Comparison of ENCODE assay signal across 31 cellular contexts in genomic region chr16:76464973-76465620, GRCh38.
"Had no signal": no experiment of that assay in that cellular context is flagged by ENCODE, and none has a peak within 500 bp of the region (broad histone marks: within the 10 kb centered on the region; RNA-seq: fewer than 3 reads in every experiment).

No MANE protein-coding gene starts in this region.

- FAIRE-seq: colon, frontal cortex had no signal

- H3K4me3 ChIP-seq: adrenal gland, body of pancreas, esophagus squamous epithelium, heart right ventricle had no signal

- H3K27ac Mint-ChIP-seq: activated CD4-positive, alpha-beta memory T cell treated with anti-CD3 and anti-CD28 coated beads for 36 hours; activated CD4-positive, alpha-beta T cell treated with anti-CD3 and anti-CD28 coated beads for 36 hours; activated CD4-positive, alpha-beta T cell treated with anti-CD3 and anti-CD28 coated beads, Interleukin-2, amount 10 ng/mL, durations not matched to agents 24 days and 14 days; activated CD8-positive, alpha-beta memory T cell treated with anti-CD3 and anti-CD28 coated beads, Interleukin-2, amount 10 ng/mL, durations not matched to agents 7 days and 5 days; activated CD8-positive, alpha-beta T cell treated with anti-CD3 and anti-CD28 coated beads, Interleukin-2, amount 10 ng/mL, durations not matched to agents 7 days and 5 days; activated naive CD4-positive, alpha-beta T cell treated with anti-CD3 and anti-CD28 coated beads for 36 hours; activated naive CD4-positive, alpha-beta T cell treated with anti-CD3 and anti-CD28 coated beads, Interleukin-2, amount 50 U/mL, for 24 hours; activated naive CD8-positive, alpha-beta T cell treated with anti-CD3 and anti-CD28 coated beads for 36 hours; activated naive CD8-positive, alpha-beta T cell treated with anti-CD3 and anti-CD28 coated beads, Interleukin-2, amount 50 U/mL, for 24 hours; activated T-helper 1 cell treated with anti-CD3 and anti-CD28 coated beads, Interleukin-12 subunit alpha, Interleukin-12 subunit beta, Interleukin-2, Interleukin-4 antibody, amounts not matched to agents 30 ng/mL and 10 ng/mL and 1 ng/mL, durations not matched to agents 14 hours and 24 hours and 36 hours; activated T-helper 2 cell treated with anti-CD3 and anti-CD28 coated beads, Interferon-gamma antibody, Interleukin-2, Interleukin-4, amounts not matched to agents 10 μg/mL and 5 μg/mL and 100 μg/mL, durations not matched to agents 14 hours and 24 hours and 36 hours; effector memory CD8-positive, alpha-beta T cell had no signal

- H3K4me3 Mint-ChIP-seq: activated CD4-positive, alpha-beta memory T cell treated with anti-CD3 and anti-CD28 coated beads for 36 hours; activated CD4-positive, alpha-beta T cell treated with anti-CD3 and anti-CD28 coated beads for 36 hours; activated CD4-positive, alpha-beta T cell treated with anti-CD3 and anti-CD28 coated beads, Interleukin-2, amount 10 ng/mL, durations not matched to agents 24 days and 14 days; activated CD8-positive, alpha-beta memory T cell treated with anti-CD3 and anti-CD28 coated beads, Interleukin-2, amount 10 ng/mL, durations not matched to agents 7 days and 5 days; activated CD8-positive, alpha-beta T cell treated with anti-CD3 and anti-CD28 coated beads, Interleukin-2, amount 10 ng/mL, durations not matched to agents 7 days and 5 days; activated naive CD4-positive, alpha-beta T cell treated with anti-CD3 and anti-CD28 coated beads for 36 hours; activated naive CD4-positive, alpha-beta T cell treated with anti-CD3 and anti-CD28 coated beads, Interleukin-2, amount 50 U/mL, for 24 hours; activated naive CD8-positive, alpha-beta T cell treated with anti-CD3 and anti-CD28 coated beads for 36 hours; activated naive CD8-positive, alpha-beta T cell treated with anti-CD3 and anti-CD28 coated beads, Interleukin-2, amount 50 U/mL, for 24 hours; activated T-helper 1 cell treated with anti-CD3 and anti-CD28 coated beads, Interleukin-12 subunit alpha, Interleukin-12 subunit beta, Interleukin-2, Interleukin-4 antibody, amounts not matched to agents 30 ng/mL and 10 ng/mL and 1 ng/mL, durations not matched to agents 14 hours and 24 hours and 36 hours; effector memory CD8-positive, alpha-beta T cell had no signal

- H3K27ac ChIP-seq: adrenal gland, body of pancreas, epithelial cell of prostate, esophagus squamous epithelium, heart right ventricle had no signal

- ATAC-seq: activated CD4-positive, alpha-beta T cell treated with anti-CD3 and anti-CD28 coated beads for 36 hours; activated CD8-positive, alpha-beta memory T cell treated with anti-CD3 and anti-CD28 coated beads, Interleukin-2, amount 10 ng/mL, durations not matched to agents 7 days and 5 days; activated CD8-positive, alpha-beta T cell treated with anti-CD3 and anti-CD28 coated beads, Interleukin-2, amount 10 ng/mL, durations not matched to agents 7 days and 5 days; activated naive CD8-positive, alpha-beta T cell treated with anti-CD3 and anti-CD28 coated beads, Interleukin-2, amount 50 U/mL, for 24 hours; body of pancreas; effector memory CD8-positive, alpha-beta T cell; heart right ventricle had no signal

- H3K9me3 ChIP-seq: adrenal gland, body of pancreas, esophagus squamous epithelium, heart right ventricle had no signal

- H3K4me1 ChIP-seq: adrenal gland, body of pancreas, esophagus squamous epithelium, heart right ventricle had no signal

- H3K36me3 Mint-ChIP-seq: activated CD4-positive, alpha-beta memory T cell treated with anti-CD3 and anti-CD28 coated beads for 36 hours; activated CD8-positive, alpha-beta memory T cell treated with anti-CD3 and anti-CD28 coated beads, Interleukin-2, amount 10 ng/mL, durations not matched to agents 7 days and 5 days; activated naive CD4-positive, alpha-beta T cell treated with anti-CD3 and anti-CD28 coated beads, Interleukin-2, amount 50 U/mL, for 24 hours; activated naive CD8-positive, alpha-beta T cell treated with anti-CD3 and anti-CD28 coated beads for 36 hours had no signal

- H3K27me3 Mint-ChIP-seq: activated CD4-positive, alpha-beta memory T cell treated with anti-CD3 and anti-CD28 coated beads for 36 hours; activated CD4-positive, alpha-beta T cell treated with anti-CD3 and anti-CD28 coated beads for 36 hours; activated CD4-positive, alpha-beta T cell treated with anti-CD3 and anti-CD28 coated beads, Interleukin-2, amount 10 ng/mL, durations not matched to agents 24 days and 14 days; activated CD8-positive, alpha-beta memory T cell treated with anti-CD3 and anti-CD28 coated beads, Interleukin-2, amount 10 ng/mL, durations not matched to agents 7 days and 5 days; activated naive CD4-positive, alpha-beta T cell treated with anti-CD3 and anti-CD28 coated beads, Interleukin-2, amount 50 U/mL, for 24 hours; activated naive CD8-positive, alpha-beta T cell treated with anti-CD3 and anti-CD28 coated beads for 36 hours; activated naive CD8-positive, alpha-beta T cell treated with anti-CD3 and anti-CD28 coated beads, Interleukin-2, amount 50 U/mL, for 24 hours; effector memory CD8-positive, alpha-beta T cell had no signal

- DNase-seq: activated CD4-positive, alpha-beta memory T cell treated with anti-CD3 and anti-CD28 coated beads for 36 hours; activated CD4-positive, alpha-beta T cell treated with anti-CD3 and anti-CD28 coated beads for 36 hours; activated CD4-positive, alpha-beta T cell treated with anti-CD3 and anti-CD28 coated beads, Interleukin-2, amount 10 ng/mL, durations not matched to agents 24 days and 14 days; activated CD4-positive, CD25-positive, alpha-beta regulatory T cell; activated CD4-positive, CD25-positive, alpha-beta regulatory T cell treated with anti-CD3 and anti-CD28 coated beads, Interleukin-2, amount 50 U/mL, for 72 hours; activated CD8-positive, alpha-beta memory T cell treated with anti-CD3 and anti-CD28 coated beads, Interleukin-2, amount 10 ng/mL, durations not matched to agents 7 days and 5 days; activated CD8-positive, alpha-beta memory T cell treated with anti-CD3 and anti-CD28 coated beads, Interleukin-2, amount 50 U/mL, for 4 hours; activated CD8-positive, alpha-beta T cell treated with anti-CD3 and anti-CD28 coated beads, Interleukin-2, amount 10 ng/mL, durations not matched to agents 7 days and 5 days; activated effector memory CD4-positive, alpha-beta T cell treated with anti-CD3 and anti-CD28 coated beads, Interleukin-2, amount 50 U/mL, for 16 hours; activated naive CD4-positive, alpha-beta T cell treated with anti-CD3 and anti-CD28 coated beads for 36 hours; activated naive CD8-positive, alpha-beta T cell treated with anti-CD3 and anti-CD28 coated beads for 36 hours; activated naive CD8-positive, alpha-beta T cell treated with anti-CD3 and anti-CD28 coated beads, Interleukin-2, amount 50 U/mL, for 24 hours; activated T-cell treated with anti-CD3 and anti-CD28 coated beads, Interleukin-2, amount 50 U/mL, for 1 hour; activated T-cell treated with anti-CD3 and anti-CD28 coated beads, Interleukin-2, amount 50 U/mL, for 48 hours; adrenal gland; amygdala; aorta; body of pancreas; cortex of kidney; dermis blood vessel endothelial cell; effector CD4-positive, alpha-beta T cell; effector memory CD8-positive, alpha-beta T cell; esophagus squamous epithelium; heart right ventricle; T-helper 2 cell had no signal

- H3K4me1 Mint-ChIP-seq: activated CD4-positive, alpha-beta T cell treated with anti-CD3 and anti-CD28 coated beads for 36 hours; activated CD4-positive, alpha-beta T cell treated with anti-CD3 and anti-CD28 coated beads, Interleukin-2, amount 10 ng/mL, durations not matched to agents 24 days and 14 days; activated CD8-positive, alpha-beta memory T cell treated with anti-CD3 and anti-CD28 coated beads, Interleukin-2, amount 10 ng/mL, durations not matched to agents 7 days and 5 days; activated naive CD4-positive, alpha-beta T cell treated with anti-CD3 and anti-CD28 coated beads, Interleukin-2, amount 50 U/mL, for 24 hours; activated naive CD8-positive, alpha-beta T cell treated with anti-CD3 and anti-CD28 coated beads for 36 hours; activated naive CD8-positive, alpha-beta T cell treated with anti-CD3 and anti-CD28 coated beads, Interleukin-2, amount 50 U/mL, for 24 hours had no signal

- H3K27me3 ChIP-seq: adrenal gland, body of pancreas, esophagus squamous epithelium had no signal

- H3K36me3 ChIP-seq: adrenal gland, esophagus squamous epithelium, heart right ventricle had no signal

- H3K9me3 Mint-ChIP-seq: activated CD4-positive, alpha-beta memory T cell treated with anti-CD3 and anti-CD28 coated beads for 36 hours; activated CD4-positive, alpha-beta T cell treated with anti-CD3 and anti-CD28 coated beads, Interleukin-2, amount 10 ng/mL, durations not matched to agents 24 days and 14 days; activated naive CD4-positive, alpha-beta T cell treated with anti-CD3 and anti-CD28 coated beads for 36 hours; activated naive CD4-positive, alpha-beta T cell treated with anti-CD3 and anti-CD28 coated beads, Interleukin-2, amount 50 U/mL, for 24 hours; activated naive CD8-positive, alpha-beta T cell treated with anti-CD3 and anti-CD28 coated beads for 36 hours; activated naive CD8-positive, alpha-beta T cell treated with anti-CD3 and anti-CD28 coated beads, Interleukin-2, amount 50 U/mL, for 24 hours; activated T-helper 1 cell treated with anti-CD3 and anti-CD28 coated beads, Interleukin-12 subunit alpha, Interleukin-12 subunit beta, Interleukin-2, Interleukin-4 antibody, amounts not matched to agents 30 ng/mL and 10 ng/mL and 1 ng/mL, durations not matched to agents 14 hours and 24 hours and 36 hours; activated T-helper 2 cell treated with anti-CD3 and anti-CD28 coated beads, Interferon-gamma antibody, Interleukin-2, Interleukin-4, amounts not matched to agents 10 μg/mL and 5 μg/mL and 100 μg/mL, durations not matched to agents 14 hours and 24 hours and 36 hours; effector memory CD8-positive, alpha-beta T cell had no signal
